Comparison of ENCODE assay signal across 8 cellular contexts in the genomic region with DNA sequence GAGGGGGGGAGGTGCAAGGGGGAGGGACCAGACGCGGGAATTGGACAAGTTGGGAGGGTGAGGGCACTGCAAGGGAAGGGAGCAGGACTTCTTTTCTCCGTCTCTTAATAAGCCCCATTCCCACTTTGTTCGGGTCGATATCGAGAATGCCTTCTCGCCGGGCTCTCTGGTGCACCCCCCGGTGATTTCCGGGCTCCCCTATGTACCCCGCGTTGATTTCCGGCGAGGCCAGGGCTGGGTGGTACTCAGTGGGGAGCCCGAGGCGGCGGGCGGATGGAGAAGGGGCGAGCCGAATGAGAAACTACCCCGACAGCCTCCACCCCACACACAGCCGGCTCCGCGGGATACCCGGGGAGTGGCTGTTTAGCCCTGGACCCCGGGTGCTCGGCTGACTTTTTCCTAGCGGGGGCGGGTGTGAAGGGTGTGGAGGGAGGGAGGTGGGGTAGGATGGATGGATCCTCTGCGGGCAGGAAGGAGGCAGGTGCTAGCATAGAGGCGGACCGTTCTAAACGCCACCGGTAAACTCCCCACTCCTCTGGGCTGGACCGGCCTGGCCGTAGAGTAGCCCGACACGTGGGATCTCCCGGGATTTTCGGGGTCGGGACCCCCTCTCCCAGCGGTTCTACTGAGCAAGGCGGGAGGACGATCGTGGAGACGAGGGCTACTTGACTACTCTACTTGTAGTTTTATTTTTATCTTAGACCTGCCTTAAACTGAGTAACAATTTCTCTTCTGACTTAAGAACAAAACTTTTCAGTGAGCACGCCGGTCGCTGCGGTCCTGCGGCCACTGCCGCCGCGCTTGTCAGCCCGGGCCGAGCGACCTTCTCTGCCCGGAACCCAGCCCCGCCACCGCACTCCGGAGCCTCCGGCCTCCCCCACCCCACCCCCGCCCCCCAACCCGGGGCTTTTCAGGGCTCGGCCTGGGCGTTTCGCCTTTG. TPM values are rescaled to one million over a fixed set of nuclear protein-coding genes. Genes with fewer than 3 reads are reported as not detected.
DNase-seq lines count a peak whose midpoint lies in the region; ATAC-seq and TF ChIP-seq lines count a peak whose summit lies in the region.

No MANE protein-coding gene starts in this region.

- peak overlapping the region; percentile 46 to 59 for H3K4me3 ChIP-seq in ascending aorta

- H3K36me3 ChIP-seq in ascending aorta, result no peaks in the 10 kb centered on the region

- peak; percentile 14 for DNase-seq in EH (ENCODE audit: low read depth)
- peak; percentile 67 for DNase-seq in NCI-H146 (lab: John Stamatoyannopoulos, UW)
- DNase-seq in ascending aorta (ENCODE audit: low spot score in 2 of 2), result no peak
- peak; percentile 45 for DNase-seq in iPS-NIHi7 (ENCODE audit: extremely low spot score)
- peak; percentile 15 for DNase-seq in stimulated activated CD8-positive, alpha-beta memory T cell treated with anti-CD3 and anti-CD28 coated beads, Interleukin-12 subunit alpha, Interleukin-12 subunit beta, amount 100 ng/mL, for 4 hours (ENCODE audit: low read depth)
- no peak for DNase-seq in ureter (ENCODE audit: low spot score)

- no peak overlapping the region for H3K27ac ChIP-seq in ascending aorta

- H3K9me3 ChIP-seq in ascending aorta, result no peaks in the 10 kb centered on the region

- no peak for TF ChIP-seq CTCF in ascending aorta (IDR thresholded peaks at IDR 0.05)

- peaks cover 34% of the 10 kb centered on the region for H3K27me3 ChIP-seq in ascending aorta

- intact Hi-C loops in ascending aorta (cut with DNase I), result loop anchor here (2.0 to 5.0 kb wide), 2 partner anchors 15 to 49 kb away; a partner anchor contains a TSS

- H3K4me1 ChIP-seq in ascending aorta, result peaks cover 6 to 20% of the 10 kb centered on the region in 2 donors

- no peak for ATAC-seq in GM21786 (IDR thresholded peaks at IDR 0.05; ENCODE audit: unreplicated experiment)
- no peak for ATAC-seq in GM21515 (IDR thresholded peaks at IDR 0.05; ENCODE audit: unreplicated experiment)

RNA-seq across cellular contexts. Expression of a gene that starts 1.0 kb away (rescaled TPM):
- total RNA-seq in ascending aorta (54.8 TPM), ureter (62.2 TPM)

RNA-seq across cellular contexts. Expression of a gene that starts 51.0 kb away (rescaled TPM):
- 69.3 TPM for total RNA-seq in ascending aorta
- total RNA-seq in ureter, result 60.9 TPM

Comparison
In these comparisons a context has a peak if more than half of its experiments do, and no peak if none do; other contexts are left out.
1. DNase-seq: peak in EH (single experiment), NCI-H146 (single experiment), iPS-NIHi7 (single experiment) and stimulated activated CD8-positive, alpha-beta memory T cell treated with anti-CD3 and anti-CD28 coated beads, Interleukin-12 subunit alpha, Interleukin-12 subunit beta, amount 100 ng/mL, for 4 hours (single experiment); none in ascending aorta (0 of 2) and ureter (single experiment).